ENCODE assay signal across 9 cellular contexts in genomic region chr1:156898151-156898550, GRCh38. TPM values are rescaled to one million over a fixed set of nuclear protein-coding genes. Genes with fewer than 3 reads are reported as not detected.
DNase-seq lines count a peak whose midpoint lies in the region; ATAC-seq and TF ChIP-seq lines count a peak whose summit lies in the region.
"Had no signal": no experiment of that assay in that cellular context is flagged by ENCODE, and none has a peak within 500 bp of the region (broad histone marks: within the 10 kb centered on the region; RNA-seq: fewer than 3 reads in every experiment).

No MANE protein-coding gene starts in this region.

- no peak overlapping the region for H3K4me2 ChIP-seq in OCI-LY7 (ENCODE audit: low read length)

- H2AFZ ChIP-seq in OCI-LY7 (ENCODE audit: low read length), result no peak overlapping the region

- no peaks in the 10 kb centered on the region for H3K9me3 Mint-ChIP-seq in naive thymus-derived CD8-positive, alpha-beta T cell

- DNase-seq in ACHN (peak; percentile 81), esophagus muscularis mucosa (ENCODE audit: extremely low spot score) (no peak), OCI-LY7 (ENCODE audit: low spot score) (no peak), prostate gland (ENCODE audit: low spot score) (no peak), iPS-NIHi7 (ENCODE audit: extremely low spot score) (no peak), foreskin melanocyte (no peak)
- no peak for DNase-seq in naive thymus-derived CD8-positive, alpha-beta T cell

- TF ChIP-seq EP300 in esophagus muscularis mucosa (IDR thresholded peaks at IDR 0.05), result no peak

- TF ChIP-seq POLR2A in esophagus muscularis mucosa (IDR thresholded peaks at IDR 0.05; ENCODE audit: low read depth) (no peak), prostate gland (IDR thresholded peaks at IDR 0.05) (no peak)

- peak overlapping the region in 3 of 10 donors; percentile 54 to 61 (median 61) for H3K27ac Mint-ChIP-seq in naive thymus-derived CD8-positive, alpha-beta T cell

- H3K27me3 ChIP-seq in esophagus muscularis mucosa (peaks cover 0 to 76% (median 12%) of the 10 kb centered on the region in 4 donors), prostate gland (replicated peaks; ENCODE audit: insufficient read depth) (peaks cover 6% of the 10 kb centered on the region)

- H3K9me2 ChIP-seq in OCI-LY7 (ENCODE audit: insufficient read depth, low read length), result no peaks in the 10 kb centered on the region

- peak overlapping the region in 1 of 10 donors; percentile 22 for H3K4me3 Mint-ChIP-seq in naive thymus-derived CD8-positive, alpha-beta T cell

- H3K27ac ChIP-seq in esophagus muscularis mucosa (replicated peaks in 1 of 4) (peak overlapping the region; percentile 61 to 91 (median 82)), OCI-LY7 (ENCODE audit: low read depth, low read length, poor library complexity, severe bottlenecking) (no peak overlapping the region), prostate gland (no peak overlapping the region)

- BruUV-seq in OCI-LY7 (replicated peaks; lab: Mats Ljungman, UMichigan), result no TSS peak

- no peaks in the 10 kb centered on the region for H3K79me2 ChIP-seq in OCI-LY7 (ENCODE audit: insufficient read depth, low read depth, low read length)

- H3K36me3 Mint-ChIP-seq in naive thymus-derived CD8-positive, alpha-beta T cell, result no peaks in the 10 kb centered on the region

- H3K4me3 ChIP-seq in esophagus muscularis mucosa (peak overlapping the region in 1 of 4 donors; percentile 23), OCI-LY7 (ENCODE audit: low read depth, low read length, poor library complexity, severe bottlenecking) (no peak overlapping the region), prostate gland (no peak overlapping the region)

- intact Hi-C loops in esophagus muscularis mucosa (cut with DNase I), result no loop called here
- intact Hi-C loops in OCI-LY7 (cut with micrococcal nuclease; ENCODE audit: unreplicated experiment), result no loop called here
- intact Hi-C loops in prostate gland (cut with DNase I), result no loop called here

- in situ Hi-C loops in ACHN (cut with HindIII; ENCODE audit: low pct_ligation_motif_present, low pct_unique_long_range_greater_than_20kb, low sequenced_read_pairs), result no loop called here

- ATAC-seq in naive thymus-derived CD8-positive, alpha-beta T cell, result peak; percentile 33 to 43

- H3K9me3 ChIP-seq in esophagus muscularis mucosa (no peaks in the 10 kb centered on the region), OCI-LY7 (ENCODE audit: low read length) (no peaks in the 10 kb centered on the region), prostate gland (no peaks in the 10 kb centered on the region)

- TF ChIP-seq CTCF in esophagus muscularis mucosa (IDR thresholded peaks at IDR 0.05) (no peak), OCI-LY7 (conservative IDR thresholded peaks at IDR 0.05; ENCODE audit: low read length) (no peak), prostate gland (IDR thresholded peaks at IDR 0.05) (no peak)

- WGBS in esophagus muscularis mucosa, result no CpG with 5 or more reads among the region's 13 CpGs
- 65% methylated on average over 13 of the region's 13 CpGs for WGBS in prostate gland

- H3K36me3 ChIP-seq in esophagus muscularis mucosa, result no peaks in the 10 kb centered on the region
- no peaks in the 10 kb centered on the region for H3K36me3 ChIP-seq in OCI-LY7 (ENCODE audit: insufficient read depth, low read length)
- no peaks in the 10 kb centered on the region for H3K36me3 ChIP-seq in prostate gland

- no peaks in the 10 kb centered on the region for H4K20me1 ChIP-seq in OCI-LY7 (ENCODE audit: insufficient read depth, low read length)

- peaks cover 65 to 89% (median 76%) of the 10 kb centered on the region in 4 donors for H3K4me1 ChIP-seq in esophagus muscularis mucosa
- H3K4me1 ChIP-seq in OCI-LY7 (ENCODE audit: insufficient read depth, low read length, poor library complexity, severe bottlenecking), result no peaks in the 10 kb centered on the region
- H3K4me1 ChIP-seq in prostate gland (replicated peaks), result peaks cover 1% of the 10 kb centered on the region

- peaks cover 5 to 48% (median 34%) of the 10 kb centered on the region in 5 donors for H3K27me3 Mint-ChIP-seq in naive thymus-derived CD8-positive, alpha-beta T cell

- CTCF ChIA-PET in OCI-LY7 (lab: Charles Lee; ENCODE audit: unreplicated experiment), result no interaction called here

- peaks cover 3 to 15% (median 11%) of the 10 kb centered on the region in 4 donors for H3K4me1 Mint-ChIP-seq in naive thymus-derived CD8-positive, alpha-beta T cell

- POLR2A ChIA-PET in naive thymus-derived CD8-positive, alpha-beta T cell (lab: Charles Lee), result no interaction called here
- POLR2A ChIA-PET in OCI-LY7 (lab: Charles Lee), result no interaction called here

TF ChIP-seq in PFSK-1, 5 proteins besides CTCF, POLR2A, EP300 and RAD21:
- TF ChIP-seq, protein P1, sequence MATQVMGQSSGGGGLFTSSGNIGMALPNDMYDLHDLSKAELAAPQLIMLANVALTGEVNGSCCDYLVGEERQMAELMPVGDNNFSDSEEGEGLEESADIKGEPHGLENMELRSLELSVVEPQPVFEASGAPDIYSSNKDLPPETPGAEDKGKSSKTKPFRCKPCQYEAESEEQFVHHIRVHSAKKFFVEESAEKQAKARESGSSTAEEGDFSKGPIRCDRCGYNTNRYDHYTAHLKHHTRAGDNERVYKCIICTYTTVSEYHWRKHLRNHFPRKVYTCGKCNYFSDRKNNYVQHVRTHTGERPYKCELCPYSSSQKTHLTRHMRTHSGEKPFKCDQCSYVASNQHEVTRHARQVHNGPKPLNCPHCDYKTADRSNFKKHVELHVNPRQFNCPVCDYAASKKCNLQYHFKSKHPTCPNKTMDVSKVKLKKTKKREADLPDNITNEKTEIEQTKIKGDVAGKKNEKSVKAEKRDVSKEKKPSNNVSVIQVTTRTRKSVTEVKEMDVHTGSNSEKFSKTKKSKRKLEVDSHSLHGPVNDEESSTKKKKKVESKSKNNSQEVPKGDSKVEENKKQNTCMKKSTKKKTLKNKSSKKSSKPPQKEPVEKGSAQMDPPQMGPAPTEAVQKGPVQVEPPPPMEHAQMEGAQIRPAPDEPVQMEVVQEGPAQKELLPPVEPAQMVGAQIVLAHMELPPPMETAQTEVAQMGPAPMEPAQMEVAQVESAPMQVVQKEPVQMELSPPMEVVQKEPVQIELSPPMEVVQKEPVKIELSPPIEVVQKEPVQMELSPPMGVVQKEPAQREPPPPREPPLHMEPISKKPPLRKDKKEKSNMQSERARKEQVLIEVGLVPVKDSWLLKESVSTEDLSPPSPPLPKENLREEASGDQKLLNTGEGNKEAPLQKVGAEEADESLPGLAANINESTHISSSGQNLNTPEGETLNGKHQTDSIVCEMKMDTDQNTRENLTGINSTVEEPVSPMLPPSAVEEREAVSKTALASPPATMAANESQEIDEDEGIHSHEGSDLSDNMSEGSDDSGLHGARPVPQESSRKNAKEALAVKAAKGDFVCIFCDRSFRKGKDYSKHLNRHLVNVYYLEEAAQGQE (IDR thresholded peaks at IDR 0.05; ENCODE audit: insufficient read depth in 1 of 2, low read depth in 2 of 2, low read length in 2 of 2), result no peak
- TF ChIP-seq POLR2AphosphoS5 (IDR thresholded peaks at IDR 0.05; ENCODE audit: low read depth, low read length), result peak; percentile 56; the same call in 1 of the 2 replicates
TF ChIP-seq in PFSK-1: peak in this region for 1.

RNA-seq across cellular contexts. Expression of gene PEAR1, which starts 4.6 kb away (rescaled TPM):
- polyA plus RNA-seq in PFSK-1 (2012; ENCODE audit: insufficient read length, low read depth), result 10.9 TPM
- total RNA-seq in esophagus muscularis mucosa, result 10 to 100 TPM in 2 of 4 donors, 1 to 10 TPM in 2; 6.1 to 13.6 (median 10.9) TPM
- under 1 TPM in 1 of 2 experiments, not detected in 1; 0.11 TPM for total RNA-seq in naive thymus-derived CD8-positive, alpha-beta T cell
- polyA plus RNA-seq in naive thymus-derived CD8-positive, alpha-beta T cell, result not detected
- total RNA-seq in OCI-LY7 (2014; rRNA removed; shearing (Covaris generic)), result not detected in 2 replicates
- total RNA-seq in OCI-LY7 (2022), result not detected in 2 replicates
- 10 to 100 TPM in 1 of 2 donors, 1 to 10 TPM in 1; 3.6 to 20.0 TPM for total RNA-seq in prostate gland
- total RNA-seq: RPMI7951 had no signal

RNA-seq across cellular contexts. Expression of gene LRRC71, which starts 22.3 kb away (rescaled TPM):
- polyA plus RNA-seq in PFSK-1 (2012; ENCODE audit: insufficient read length, low read depth), result not detected
- not detected for total RNA-seq in esophagus muscularis mucosa
- not detected for total RNA-seq in naive thymus-derived CD8-positive, alpha-beta T cell
- not detected for polyA plus RNA-seq in naive thymus-derived CD8-positive, alpha-beta T cell
- not detected in 2 replicates for total RNA-seq in OCI-LY7 (2014; rRNA removed; shearing (Covaris generic))
- not detected in 2 replicates for total RNA-seq in OCI-LY7 (2022)
- total RNA-seq in prostate gland, result 1 to 10 TPM in 1 of 2 donors, not detected in 1; 3.7 TPM
- total RNA-seq: RPMI7951 had no signal

RNA-seq across cellular contexts. Expression of gene NTRK1, which starts 37.5 kb away (rescaled TPM):
- 2.3 TPM for polyA plus RNA-seq in PFSK-1 (2012; ENCODE audit: insufficient read length, low read depth)
- total RNA-seq in esophagus muscularis mucosa, result 1 to 10 TPM in 3 of 4 donors, under 1 TPM in 1; 0.58 to 2.5 (median 1.8) TPM
- not detected for total RNA-seq in naive thymus-derived CD8-positive, alpha-beta T cell
- under 1 TPM in 2 of 3 donors, not detected in 1; 0.14 to 0.25 TPM for polyA plus RNA-seq in naive thymus-derived CD8-positive, alpha-beta T cell
- not detected in 2 replicates for total RNA-seq in OCI-LY7 (2014; rRNA removed; shearing (Covaris generic))
- not detected in 2 replicates for total RNA-seq in OCI-LY7 (2022)
- total RNA-seq in prostate gland, result 10 to 100 TPM in 1 of 2 donors, under 1 TPM in 1; 0.59 to 31.4 TPM
- total RNA-seq: RPMI7951 had no signal

RNA-seq across cellular contexts. Expression of gene INSRR, which starts 39.2 kb away (rescaled TPM):
- 0.24 TPM for polyA plus RNA-seq in PFSK-1 (2012; ENCODE audit: insufficient read length, low read depth)
- total RNA-seq in esophagus muscularis mucosa (not detected), OCI-LY7 (2022) (not detected in 2 replicates), prostate gland (1 to 10 TPM in 1 of 2 donors, under 1 TPM in 1; 0.18 to 3.0 TPM)
- not detected for total RNA-seq in naive thymus-derived CD8-positive, alpha-beta T cell
- polyA plus RNA-seq in naive thymus-derived CD8-positive, alpha-beta T cell, result not detected
- not detected in 2 replicates for total RNA-seq in OCI-LY7 (2014; rRNA removed; shearing (Covaris generic))
- total RNA-seq: RPMI7951 had no signal

Comparison
In these comparisons a context has a peak if more than half of its experiments do, and no peak if none do; other contexts are left out.
1. H3K27ac ChIP-seq: peak in esophagus muscularis mucosa (4 of 4); none in OCI-LY7 (single experiment) and prostate gland (0 of 2).
2. RNA of gene PEAR1, which starts 4.6 kb away (total RNA-seq): 3.6 to 20.0 TPM in prostate gland and 6.1 to 13.6 TPM in esophagus muscularis mucosa; 0.11 TPM in naive thymus-derived CD8-positive, alpha-beta T cell and not detected in OCI-LY7; every median in the first group is over 4 times any median in the second.